ENCODE assay signal across 9 cellular contexts in genomic region chr17:7587831-7588230, GRCh38.
A peak's percentile ranks its signal among the peaks of the same experiment; 100 is the strongest.
DNase-seq lines count a peak whose midpoint lies in the region; ATAC-seq, FAIRE-seq and TF ChIP-seq lines count a peak whose summit lies in the region.
"Had no signal": no experiment of that assay in that cellular context is flagged by ENCODE, and none has a peak within 500 bp of the region (broad histone marks: within the 10 kb centered on the region; RNA-seq: fewer than 3 reads in every experiment).

No MANE protein-coding gene starts in this region.

- H3K9me3 ChIP-seq in HUES6 (ENCODE audit: control insufficient read depth, insufficient read depth, low read depth, low read length) (no peaks in the 10 kb centered on the region), muscle layer of duodenum (ENCODE audit: control insufficient read depth in 1 of 2, low read length in 2 of 2) (no peaks in the 10 kb centered on the region)

- TF ChIP-seq CTCF in AG09309 (IDR thresholded peaks at IDR 0.05; ENCODE audit: control insufficient read depth, insufficient read depth, low read depth, low read length, missing control alignments): no peak
- no peak for TF ChIP-seq CTCF in brain microvascular endothelial cell (IDR thresholded peaks at IDR 0.05; ENCODE audit: low read depth, low read length, missing control alignments)
- no peak for TF ChIP-seq CTCF in nephron progenitor cell (IDR thresholded peaks at IDR 0.05)

- in situ Hi-C loops in brain microvascular endothelial cell (cut with HindIII; ENCODE audit: low pct_ligation_motif_present, low sequenced_read_pairs): no loop called here

- H3K4me1 ChIP-seq in HUES6 (ENCODE audit: control insufficient read depth, insufficient read depth, low read length) (peaks cover 33% of the 10 kb centered on the region), muscle layer of duodenum (ENCODE audit: control insufficient read depth in 1 of 2, insufficient read depth in 2 of 2, low read length in 2 of 2) (peaks cover 0 to 41% of the 10 kb centered on the region in 2 donors)

- H3K9me3 Mint-ChIP-seq in nephron progenitor cell: no peaks in the 10 kb centered on the region

- H3K27ac ChIP-seq in HUES6 (ENCODE audit: low read depth, low read length) (no peak overlapping the region), brain microvascular endothelial cell (peak overlapping the region; percentile 65), muscle layer of duodenum (ENCODE audit: low read length) (peak overlapping the region; percentile 50)

- FAIRE-seq in urothelium cell line (lab: Jason Lieb, UNC): no peak

- peak overlapping the region; percentile 13 for H3K4me3 ChIP-seq in AG09309 (ENCODE audit: control insufficient read depth, low read depth, low read length)
- H3K4me3 ChIP-seq in HUES6 (ENCODE audit: low read depth, low read length): peak overlapping the region; percentile 75
- H3K4me3 ChIP-seq in brain microvascular endothelial cell (ENCODE audit: low read depth, low read length): peak overlapping the region; percentile 12
- H3K4me3 ChIP-seq in muscle layer of duodenum (ENCODE audit: low read depth in 1 of 2, low read length in 2 of 2): peak overlapping the region in 1 of 2 donors; percentile 71

- H3K27me3 ChIP-seq in HUES6 (ENCODE audit: control insufficient read depth, insufficient read depth, low read length): no peaks in the 10 kb centered on the region
- H3K27me3 ChIP-seq in brain microvascular endothelial cell (replicated peaks): no peaks in the 10 kb centered on the region
- H3K27me3 ChIP-seq in muscle layer of duodenum (ENCODE audit: low read depth, low read length): no peaks in the 10 kb centered on the region

- H3K27me3 Mint-ChIP-seq in nephron progenitor cell (ENCODE audit: low read depth, poor library complexity): no peaks in the 10 kb centered on the region

- ATAC-seq in GM19455 (IDR thresholded peaks at IDR 0.05; ENCODE audit: unreplicated experiment): no peak

- no peak for DNase-seq in AG09309 (ENCODE audit: low read depth)
- no peak for DNase-seq in brain microvascular endothelial cell
- no peak for DNase-seq in urothelium cell line (ENCODE audit: low spot score)
- no peak for DNase-seq in nephron progenitor cell
- no peak for DNase-seq in NCI-H128 (lab: John Stamatoyannopoulos, UW; ENCODE audit: unreplicated experiment)
- DNase-seq: COR-L47 had no signal

- H3K27ac Mint-ChIP-seq in nephron progenitor cell: no peak overlapping the region

- no peak overlapping the region for H3K4me3 Mint-ChIP-seq in nephron progenitor cell

- peak overlapping the region; percentile 69 for H3K9ac ChIP-seq in HUES6 (ENCODE audit: low read length)

- H3K36me3 Mint-ChIP-seq in nephron progenitor cell (ENCODE audit: low read depth): peaks cover 25% of the 10 kb centered on the region

- H3K36me3 ChIP-seq in HUES6 (ENCODE audit: control insufficient read depth, insufficient read depth, low read length) (peaks cover 31% of the 10 kb centered on the region), brain microvascular endothelial cell (replicated peaks) (peaks cover 30% of the 10 kb centered on the region), muscle layer of duodenum (ENCODE audit: control insufficient read depth in 1 of 2, insufficient read depth in 2 of 2, low read length in 2 of 2) (peaks cover 24 to 33% of the 10 kb centered on the region in 2 donors)

- peaks cover 60% of the 10 kb centered on the region for H3K4me1 Mint-ChIP-seq in nephron progenitor cell
